Comparison of ENCODE assay signal across 9 cellular contexts in genomic region chr7:21261627-21262564, GRCh38.
DNase-seq lines count a peak whose midpoint lies in the region; ATAC-seq and TF ChIP-seq lines count a peak whose summit lies in the region.
"Had no signal": no experiment of that assay in that cellular context is flagged by ENCODE, and none has a peak within 500 bp of the region (broad histone marks: within the 10 kb centered on the region; RNA-seq: fewer than 3 reads in every experiment).

No MANE protein-coding gene starts in this region.

- no peak overlapping the region for H3K27ac Mint-ChIP-seq in activated naive CD4-positive, alpha-beta T cell treated with anti-CD3 and anti-CD28 coated beads, Interleukin-2, amount 10 ng/mL, durations not matched to agents 7 days and 5 days
- H3K27ac Mint-ChIP-seq: dendritic cell treated with granulocyte-macrophage colony-stimulating factor and Interleukin-4, amounts not matched to agents 40 ng/mL and 50 ng/mL, for 4 days had no signal

- H3K9me3 Mint-ChIP-seq in activated naive CD4-positive, alpha-beta T cell treated with anti-CD3 and anti-CD28 coated beads, Interleukin-2, amount 10 ng/mL, durations not matched to agents 7 days and 5 days, result no peaks in the 10 kb centered on the region
- H3K9me3 Mint-ChIP-seq: dendritic cell treated with granulocyte-macrophage colony-stimulating factor and Interleukin-4, amounts not matched to agents 40 ng/mL and 50 ng/mL, for 4 days had no signal

- H3K36me3 Mint-ChIP-seq in activated naive CD4-positive, alpha-beta T cell treated with anti-CD3 and anti-CD28 coated beads, Interleukin-2, amount 10 ng/mL, durations not matched to agents 7 days and 5 days, result peaks cover 3% of the 10 kb centered on the region

- no peaks in the 10 kb centered on the region for H3K27me3 ChIP-seq in kidney epithelial cell (ENCODE audit: control insufficient read depth, insufficient read depth, low read length)

- CTCF ChIA-PET in activated naive CD4-positive, alpha-beta T cell treated with anti-CD3 and anti-CD28 coated beads, Interleukin-2, amount 10 ng/mL, durations not matched to agents 7 days and 5 days (lab: Charles Lee), result interaction anchor here (0.7 to 2.8 kb wide), 11 partner anchors 20 to 257 kb away, joined by 3 to 12 read pairs (median 3); partner anchors contain the start of gene SP4

- H3K4me3 ChIP-seq in kidney epithelial cell (ENCODE audit: low read depth, low read length), result no peak overlapping the region

- peak; percentile 71 for ATAC-seq in GM21360 (IDR thresholded peaks at IDR 0.05; ENCODE audit: unreplicated experiment)

- no peaks in the 10 kb centered on the region for H3K27me3 Mint-ChIP-seq in activated naive CD4-positive, alpha-beta T cell treated with anti-CD3 and anti-CD28 coated beads, Interleukin-2, amount 10 ng/mL, durations not matched to agents 7 days and 5 days
- H3K27me3 Mint-ChIP-seq: dendritic cell treated with granulocyte-macrophage colony-stimulating factor and Interleukin-4, amounts not matched to agents 40 ng/mL and 50 ng/mL, for 4 days had no signal

- H3K4me1 Mint-ChIP-seq in activated naive CD4-positive, alpha-beta T cell treated with anti-CD3 and anti-CD28 coated beads, Interleukin-2, amount 10 ng/mL, durations not matched to agents 7 days and 5 days, result peaks cover 15% of the 10 kb centered on the region

- no peak overlapping the region for H3K4me3 Mint-ChIP-seq in activated naive CD4-positive, alpha-beta T cell treated with anti-CD3 and anti-CD28 coated beads, Interleukin-2, amount 10 ng/mL, durations not matched to agents 7 days and 5 days
- H3K4me3 Mint-ChIP-seq: dendritic cell treated with granulocyte-macrophage colony-stimulating factor and Interleukin-4, amounts not matched to agents 40 ng/mL and 50 ng/mL, for 4 days had no signal

- H3K36me3 ChIP-seq in kidney epithelial cell (ENCODE audit: control insufficient read depth, insufficient read depth, low read length), result no peaks in the 10 kb centered on the region

- peak; percentile 66 for TF ChIP-seq CTCF in kidney epithelial cell (IDR thresholded peaks at IDR 0.05; ENCODE audit: insufficient read depth, low read length, poor library complexity, severe bottlenecking)

- DNase-seq in DMS53 (lab: John Stamatoyannopoulos, UW), result peak; percentile 89
- DNase-seq in HuH-7.5 (ENCODE audit: low spot score), result peak; percentile 15
- peak; percentile 43 for DNase-seq in SHP77 treated with DMSO at 0.1 percent for 48 hours (lab: John Stamatoyannopoulos, UW)
- DNase-seq in activated naive CD4-positive, alpha-beta T cell treated with anti-CD3 and anti-CD28 coated beads, Interleukin-2, amount 10 ng/mL, durations not matched to agents 7 days and 5 days, result peak; percentile 68
- DNase-seq in kidney epithelial cell (ENCODE audit: low read depth), result no peak
- DNase-seq in stimulated activated CD8-positive, alpha-beta memory T cell treated with anti-CD3 and anti-CD28 coated beads, Interleukin-2, amount 100 ng/mL, for 48 hours (ENCODE audit: low read depth in 2 of 2), result peak; percentile 20 to 23
- DNase-seq in ureter (ENCODE audit: low spot score), result no peak

Comparison
In these comparisons a context has a peak if more than half of its experiments do, and no peak if none do; other contexts are left out.
1. DNase-seq: peak in DMS53 (single experiment), HuH-7.5 (single experiment), SHP77 treated with DMSO at 0.1 percent for 48 hours (single experiment), activated naive CD4-positive, alpha-beta T cell treated with anti-CD3 and anti-CD28 coated beads, Interleukin-2, amount 10 ng/mL, durations not matched to agents 7 days and 5 days (single experiment) and stimulated activated CD8-positive, alpha-beta memory T cell treated with anti-CD3 and anti-CD28 coated beads, Interleukin-2, amount 100 ng/mL, for 48 hours (2 of 2); none in kidney epithelial cell (single experiment) and ureter (single experiment).